23 cellular contexts compared by ENCODE assay signal in the genomic region with DNA sequence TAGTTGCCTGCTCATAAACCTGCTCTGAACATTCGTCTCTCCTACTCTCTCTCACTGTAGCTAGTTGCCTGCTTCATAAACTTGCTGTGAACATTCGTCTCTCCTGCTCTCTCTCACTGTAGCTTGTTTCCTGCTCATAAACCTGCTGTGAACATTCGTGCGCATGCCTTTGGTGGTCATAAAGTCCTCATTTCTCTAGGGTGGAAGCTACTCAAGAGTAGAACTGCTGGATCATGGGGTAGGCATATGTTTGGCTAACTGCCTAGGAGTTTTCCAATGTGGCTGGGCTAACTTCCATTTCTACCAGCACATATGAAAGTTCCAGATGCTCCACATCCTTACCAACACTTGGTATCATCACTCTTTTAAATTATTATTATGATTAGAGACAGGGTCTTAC.
"Had no signal": no experiment of that assay in that cellular context is flagged by ENCODE, and none has a peak within 500 bp of the region (broad histone marks: within the 10 kb centered on the region; RNA-seq: fewer than 3 reads in every experiment).

No MANE protein-coding gene starts in this region.

- H3K9me3 Mint-ChIP-seq: activated naive CD4-positive, alpha-beta T cell treated with anti-CD3 and anti-CD28 coated beads, Interleukin-2, amount 50 U/mL, for 72 hours; activated T-helper 1 cell treated with anti-CD3 and anti-CD28 coated beads, Interleukin-12 subunit alpha, Interleukin-12 subunit beta, Interleukin-2, Interleukin-4 antibody, amounts not matched to agents 30 ng/mL and 10 ng/mL and 1 ng/mL, durations not matched to agents 14 hours and 24 hours and 36 hours; mesothelial cell of epicardium; T-helper 2 cell treated with Interferon-gamma antibody and Interleukin-4, amounts not matched to agents 5 μg/mL and 100 μg/mL, for 36 hours had no signal

- DNase-seq: activated CD4-positive, alpha-beta T cell treated with anti-CD3 and anti-CD28 coated beads, Interleukin-2, amount 50 U/mL, for 4 hours; activated gamma-delta T cell treated with Interleukin-2 at 50 U/mL for 16 hours; amniotic stem cell; dermis blood vessel endothelial cell; effector memory CD4-positive, alpha-beta T cell; esophagus squamous epithelium; foreskin keratinocyte; hippocampal formation; islet precursor cell; left colon; nephron progenitor cell; occipital lobe; retina; stimulated activated CD4-positive, alpha-beta T cell treated with anti-CD3 and anti-CD28 coated beads, Interleukin-2, amount 100 ng/mL, for 24 hours had no signal

- H3K4me3 ChIP-seq: cardiac muscle cell, esophagus squamous epithelium, tibial nerve, vagina had no signal

- H3K36me3 ChIP-seq: cardiac muscle cell had no signal

- H3K27ac ChIP-seq: cardiac muscle cell, esophagus squamous epithelium, foreskin keratinocyte, tibial nerve, vagina had no signal

- H3K27me3 ChIP-seq: cardiac muscle cell, esophagus squamous epithelium, foreskin keratinocyte, tibial nerve, vagina had no signal

- H3K4me3 Mint-ChIP-seq: activated T-helper 1 cell treated with anti-CD3 and anti-CD28 coated beads, Interleukin-12 subunit alpha, Interleukin-12 subunit beta, Interleukin-2, Interleukin-4 antibody, amounts not matched to agents 30 ng/mL and 10 ng/mL and 1 ng/mL, durations not matched to agents 14 hours and 24 hours and 36 hours; mesothelial cell of epicardium; nephron progenitor cell; stimulated activated naive CD8-positive, alpha-beta T cell treated with anti-CD3 and anti-CD28 coated beads, Interleukin-15, Interleukin-2, amounts not matched to agents 100 ng/mL and 50 ng/mL, for 24 hours; T-helper 2 cell treated with Interferon-gamma antibody and Interleukin-4, amounts not matched to agents 5 μg/mL and 100 μg/mL, for 36 hours had no signal

- H3K9me3 ChIP-seq: esophagus squamous epithelium, tibial nerve, vagina had no signal

- H3K4me1 ChIP-seq: esophagus squamous epithelium, foreskin keratinocyte, tibial nerve, vagina had no signal

- FAIRE-seq: TTC549 had no signal

- H3K27ac Mint-ChIP-seq: activated T-helper 1 cell treated with anti-CD3 and anti-CD28 coated beads, Interleukin-12 subunit alpha, Interleukin-12 subunit beta, Interleukin-2, Interleukin-4 antibody, amounts not matched to agents 30 ng/mL and 10 ng/mL and 1 ng/mL, durations not matched to agents 14 hours and 24 hours and 36 hours; mesothelial cell of epicardium; nephron progenitor cell; stimulated activated naive CD8-positive, alpha-beta T cell treated with anti-CD3 and anti-CD28 coated beads, Interleukin-15, Interleukin-2, amounts not matched to agents 100 ng/mL and 50 ng/mL, for 24 hours; T-helper 2 cell treated with Interferon-gamma antibody and Interleukin-4, amounts not matched to agents 5 μg/mL and 100 μg/mL, for 36 hours had no signal

- ATAC-seq: activated naive CD4-positive, alpha-beta T cell treated with anti-CD3 and anti-CD28 coated beads, Interleukin-2, amount 50 U/mL, for 72 hours; foreskin keratinocyte; left colon had no signal

- H3K27me3 Mint-ChIP-seq: stimulated activated naive CD8-positive, alpha-beta T cell treated with anti-CD3 and anti-CD28 coated beads, Interleukin-15, Interleukin-2, amounts not matched to agents 100 ng/mL and 50 ng/mL, for 24 hours had no signal
